ENCODE assay signal across 32 cellular contexts in genomic region chr4:98775672-98776071, GRCh38.
"Had no signal": no experiment of that assay in that cellular context is flagged by ENCODE, and none has a peak within 500 bp of the region (broad histone marks: within the 10 kb centered on the region; RNA-seq: fewer than 3 reads in every experiment).

No MANE protein-coding gene starts in this region.

- H3K27me3 ChIP-seq: MG63 had no signal

- H3K4me3 ChIP-seq: MG63 had no signal

- H3K9me3 ChIP-seq: MG63 had no signal

- H3K27ac ChIP-seq: KMS-11 had no signal

- H3K4me2 ChIP-seq: KMS-11 had no signal

- H3K36me3 ChIP-seq: MG63 had no signal

- DNase-seq: Karpas-422, Kasumi-1, MG63, MM.1S, MV-4-11, NCI-H1048, NCI-H1092, NCI-H1092 treated with DMSO at 0.1 percent for 48 hours, NCI-H1105, NCI-H1105 treated with DMSO at 0.1 percent for 48 hours, NCI-H1417, NCI-H1417 treated with DMSO at 0.1 percent for 48 hours, NCI-H1436, NCI-H1436 treated with DMSO at 0.1 percent for 48 hours, NCI-H146, NCI-H1694, NCI-H1694 treated with DMSO at 0.1 percent for 48 hours, NCI-H187, NCI-H187 treated with DMSO at 0.1 percent for 48 hours, NCI-H1930, NCI-H2029, NCI-H2029 treated with DMSO at 0.1 percent for 48 hours, NCI-H2081, NCI-H2081 treated with DMSO at 0.1 percent for 48 hours, NCI-H2107, NCI-H2171, NCI-H2171 treated with DMSO at 0.1 percent for 48 hours, NCI-H2227 treated with DMSO at 0.1 percent for 48 hours, NCI-H226, NCI-H345, NCI-H510A had no signal

- H3K9ac ChIP-seq: KMS-11 had no signal
